8 cellular contexts compared by ENCODE assay signal in the genomic region with DNA sequence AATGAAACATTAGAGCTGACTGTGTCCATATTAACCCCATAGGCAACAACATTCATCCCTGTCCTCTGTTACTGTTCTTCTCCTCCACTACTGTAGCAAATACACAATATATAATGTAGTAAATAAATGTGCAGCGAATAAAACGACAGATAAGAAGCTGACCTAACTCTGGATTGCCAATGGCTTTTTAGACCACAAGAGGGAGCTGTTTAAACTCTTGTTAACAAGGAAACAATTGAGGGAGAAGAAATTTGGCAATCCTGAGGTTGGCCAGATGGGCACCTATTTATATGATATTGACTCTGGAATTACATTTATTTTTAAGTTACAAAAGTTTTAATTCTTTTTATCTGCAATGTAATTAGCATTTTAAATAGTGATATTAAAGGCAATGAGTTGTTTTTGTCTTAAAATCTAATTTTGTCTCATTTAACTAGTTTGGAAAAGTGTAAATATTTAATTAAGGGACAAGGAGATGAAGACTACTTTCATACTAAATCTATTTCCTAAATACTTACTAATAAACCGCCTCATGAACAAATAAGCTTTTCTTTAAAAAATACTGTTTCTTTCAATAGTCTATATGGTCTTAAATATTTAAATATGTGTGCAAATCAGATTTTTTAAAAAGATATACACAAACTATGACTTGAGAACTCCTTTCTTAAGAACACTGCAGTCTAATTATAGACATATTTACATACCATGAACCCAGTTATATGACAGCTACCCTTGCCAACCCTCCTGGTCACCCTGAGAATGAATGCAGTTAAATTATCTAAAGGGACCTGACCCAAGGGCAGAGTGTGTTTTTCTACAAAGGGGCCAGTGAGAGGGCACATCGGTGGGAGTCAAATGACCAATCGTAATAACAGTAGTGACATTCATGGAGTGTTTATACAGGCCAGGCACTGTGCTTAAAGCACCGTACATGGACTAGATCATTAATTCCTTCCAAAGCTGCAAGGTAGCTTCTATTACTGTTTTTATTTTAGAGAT. TPM values are rescaled to one million over a fixed set of nuclear protein-coding genes. Genes with fewer than 3 reads are reported as not detected.
DNase-seq lines count a peak whose midpoint lies in the region; TF ChIP-seq lines count a peak whose summit lies in the region.

No MANE protein-coding gene starts in this region.

- no peaks in the 10 kb centered on the region for H3K36me3 Mint-ChIP-seq in activated CD4-positive, alpha-beta T cell treated with anti-CD3 and anti-CD28 coated beads, Interleukin-2, amount 10 ng/mL, durations not matched to agents 24 days and 14 days (ENCODE audit: low read depth)
- no peaks in the 10 kb centered on the region for H3K36me3 Mint-ChIP-seq in activated CD4-positive, alpha-beta memory T cell treated with anti-CD3 and anti-CD28 coated beads, Interleukin-2, amount 10 ng/mL, durations not matched to agents 7 days and 5 days (ENCODE audit: low read depth)

- no peaks in the 10 kb centered on the region for H3K4me1 Mint-ChIP-seq in activated CD4-positive, alpha-beta T cell treated with anti-CD3 and anti-CD28 coated beads, Interleukin-2, amount 10 ng/mL, durations not matched to agents 24 days and 14 days
- H3K4me1 Mint-ChIP-seq in activated CD4-positive, alpha-beta memory T cell treated with anti-CD3 and anti-CD28 coated beads, Interleukin-2, amount 10 ng/mL, durations not matched to agents 7 days and 5 days = no peaks in the 10 kb centered on the region

- peak; percentile 77 for DNase-seq in activated CD4-positive, alpha-beta T cell treated with anti-CD3 and anti-CD28 coated beads, Interleukin-2, amount 10 ng/mL, durations not matched to agents 24 days and 14 days
- no peak for DNase-seq in activated CD4-positive, alpha-beta T cell treated with anti-CD3 and anti-CD28 coated beads, Interleukin-2, amount 50 U/mL, for 1 hour
- DNase-seq in H7 (peak; percentile 56), NCI-H146 (lab: John Stamatoyannopoulos, UW) (peak; percentile 49), SW480 (ENCODE audit: low spot score) (peak; percentile 66), fibroblast of the conjunctiva (ENCODE audit: low read depth) (peak; percentile 75), ovary (no peak)
- DNase-seq in activated CD4-positive, alpha-beta memory T cell treated with anti-CD3 and anti-CD28 coated beads, Interleukin-2, amount 10 ng/mL, durations not matched to agents 7 days and 5 days = no peak

- POLR2A ChIA-PET in activated CD4-positive, alpha-beta memory T cell treated with anti-CD3 and anti-CD28 coated beads, Interleukin-2, amount 10 ng/mL, durations not matched to agents 7 days and 5 days (lab: Charles Lee) = no interaction called here

- H3K27me3 Mint-ChIP-seq in activated CD4-positive, alpha-beta T cell treated with anti-CD3 and anti-CD28 coated beads, Interleukin-2, amount 10 ng/mL, durations not matched to agents 24 days and 14 days = peaks cover 2% of the 10 kb centered on the region
- peaks cover 2% of the 10 kb centered on the region for H3K27me3 Mint-ChIP-seq in activated CD4-positive, alpha-beta memory T cell treated with anti-CD3 and anti-CD28 coated beads, Interleukin-2, amount 10 ng/mL, durations not matched to agents 7 days and 5 days

- H3K36me3 ChIP-seq in H7 (replicated peaks; ENCODE audit: control insufficient read depth, insufficient read depth, low read length) (no peaks in the 10 kb centered on the region), ovary (no peaks in the 10 kb centered on the region)

- H3K9me3 Mint-ChIP-seq in activated CD4-positive, alpha-beta T cell treated with anti-CD3 and anti-CD28 coated beads, Interleukin-2, amount 10 ng/mL, durations not matched to agents 24 days and 14 days = no peaks in the 10 kb centered on the region
- no peaks in the 10 kb centered on the region for H3K9me3 Mint-ChIP-seq in activated CD4-positive, alpha-beta memory T cell treated with anti-CD3 and anti-CD28 coated beads, Interleukin-2, amount 10 ng/mL, durations not matched to agents 7 days and 5 days

- H3K4me3 Mint-ChIP-seq in activated CD4-positive, alpha-beta T cell treated with anti-CD3 and anti-CD28 coated beads, Interleukin-2, amount 10 ng/mL, durations not matched to agents 24 days and 14 days = no peak overlapping the region
- no peak overlapping the region for H3K4me3 Mint-ChIP-seq in activated CD4-positive, alpha-beta memory T cell treated with anti-CD3 and anti-CD28 coated beads, Interleukin-2, amount 10 ng/mL, durations not matched to agents 7 days and 5 days

- no peak for TF ChIP-seq POLR2A in ovary (IDR thresholded peaks at IDR 0.05)

- H3K27me3 ChIP-seq in H7 (ENCODE audit: control insufficient read depth, insufficient read depth, low read length) (no peaks in the 10 kb centered on the region), ovary (no peaks in the 10 kb centered on the region)

- intact Hi-C loops in activated CD4-positive, alpha-beta T cell treated with anti-CD3 and anti-CD28 coated beads, Interleukin-2, amount 10 ng/mL, durations not matched to agents 24 days and 14 days (cut with micrococcal nuclease) = loop anchor here (1.0 to 2.0 kb wide), 2 partner anchors 198 to 237 kb away; a partner anchor contains a TSS
- intact Hi-C loops in ovary (cut with DNase I) = loop anchor here in 3 of 4 donors (5.0 to 10.0 kb wide), 2 partner anchors 234 to 237 kb away; no protein-coding TSS in a partner anchor

- H3K27ac ChIP-seq in ovary = no peak overlapping the region

- peak; percentile 49 to 63 (median 53) for TF ChIP-seq CTCF in ovary (IDR thresholded peaks at IDR 0.05)

- no peak for TF ChIP-seq EP300 in ovary (IDR thresholded peaks at IDR 0.05)

- no peak overlapping the region for H3K27ac Mint-ChIP-seq in activated CD4-positive, alpha-beta T cell treated with anti-CD3 and anti-CD28 coated beads, Interleukin-2, amount 10 ng/mL, durations not matched to agents 24 days and 14 days
- H3K27ac Mint-ChIP-seq in activated CD4-positive, alpha-beta memory T cell treated with anti-CD3 and anti-CD28 coated beads, Interleukin-2, amount 10 ng/mL, durations not matched to agents 7 days and 5 days = no peak overlapping the region

- 28 to 34% (median 28%) methylated on average over 6 of the region's 6 CpGs for WGBS in ovary, 3 donors

- H3K4me1 ChIP-seq in ovary (ENCODE audit: insufficient read depth) = no peaks in the 10 kb centered on the region

- H3K4me3 ChIP-seq in H7 (ENCODE audit: insufficient read depth, low read depth, low read length) = no peak overlapping the region
- no peak overlapping the region for H3K4me3 ChIP-seq in ovary

- no peaks in the 10 kb centered on the region for H3K9me3 ChIP-seq in ovary

- CTCF ChIA-PET in activated CD4-positive, alpha-beta memory T cell treated with anti-CD3 and anti-CD28 coated beads, Interleukin-2, amount 10 ng/mL, durations not matched to agents 7 days and 5 days (lab: Charles Lee) = interaction anchor here (0.7 to 2.8 kb wide), 12 partner anchors 11 to 239 kb away, joined by 3 to 28 read pairs (median 4); a partner anchor contains a TSS

RNA-seq across cellular contexts. Expression of a gene that starts 52.9 kb away (rescaled TPM):
- 18.8 and 34.0 TPM in 2 replicates for total RNA-seq in activated CD4-positive, alpha-beta T cell treated with anti-CD3 and anti-CD28 coated beads, Interleukin-2, amount 10 ng/mL, durations not matched to agents 24 days and 14 days
- 31.9 and 33.8 TPM in 2 replicates for total RNA-seq in H7 (2014; rRNA removed; shearing (Covaris generic))
- total RNA-seq in ovary = 10 to 100 TPM; 21.3 to 29.1 (median 23.3) TPM
- 10 to 100 TPM; 26.7 to 28.7 TPM for polyA plus RNA-seq in ovary
- total RNA-seq in activated CD4-positive, alpha-beta memory T cell treated with anti-CD3 and anti-CD28 coated beads, Interleukin-2, amount 10 ng/mL, durations not matched to agents 7 days and 5 days = 10 to 100 TPM; 20.5 to 23.4 TPM

Comparison
In these comparisons a context has a peak if more than half of its experiments do, and no peak if none do; other contexts are left out.
1. DNase-seq: peak in activated CD4-positive, alpha-beta T cell treated with anti-CD3 and anti-CD28 coated beads, Interleukin-2, amount 10 ng/mL, durations not matched to agents 24 days and 14 days (single experiment), H7 (single experiment), NCI-H146 (single experiment), SW480 (single experiment) and fibroblast of the conjunctiva (single experiment); none in activated CD4-positive, alpha-beta T cell treated with anti-CD3 and anti-CD28 coated beads, Interleukin-2, amount 50 U/mL, for 1 hour (single experiment), ovary (0 of 5) and activated CD4-positive, alpha-beta memory T cell treated with anti-CD3 and anti-CD28 coated beads, Interleukin-2, amount 10 ng/mL, durations not matched to agents 7 days and 5 days (single experiment).